Comparison of ENCODE assay signal across 13 cellular contexts in genomic region chr12:114355389-114356088, GRCh38. TPM values are rescaled to one million over a fixed set of nuclear protein-coding genes. Genes with fewer than 3 reads are reported as not detected.
DNase-seq lines count a peak whose midpoint lies in the region; ATAC-seq, FAIRE-seq and TF ChIP-seq lines count a peak whose summit lies in the region.
"Had no signal": no experiment of that assay in that cellular context is flagged by ENCODE, and none has a peak within 500 bp of the region (broad histone marks: within the 10 kb centered on the region; RNA-seq: fewer than 3 reads in every experiment).

No MANE protein-coding gene starts in this region.

- no peaks in the 10 kb centered on the region for H3K36me3 Mint-ChIP-seq in neural crest cell (ENCODE audit: low read depth)

- no peak for TF ChIP-seq EP300 in H1 (IDR thresholded peaks at IDR 0.05; ENCODE audit: borderline replicate concordance in 1 of 2, low read depth in 2 of 2, low read length in 2 of 2)

- H3K9ac ChIP-seq in IMR-90 (ENCODE audit: low read depth, low read length) (no peak overlapping the region), H1 (replicated peaks in 1 of 4; ENCODE audit: extremely low read depth in 1 of 4, low read depth in 3 of 4, low read length in 3 of 4) (no peak overlapping the region)

- no peak overlapping the region for H3K4me3 Mint-ChIP-seq in neural crest cell

- no peak overlapping the region for H3K27ac Mint-ChIP-seq in neural crest cell (ENCODE audit: unreplicated experiment)

- WGBS in IMR-90 (ENCODE audit: extremely low coverage in 2 of 2, insufficient read length in 1 of 2), 2 experiments, result 100% methylated on average over 1 of the region's 16 CpGs; no CpG with 5 or more reads in 1 of the 2 experiments
- WGBS in H1 (ENCODE audit: extremely low coverage in 1 of 2, insufficient coverage in 1 of 2, insufficient read length in 1 of 2, insufficient replicate concordance in 2 of 2, low coverage in 1 of 2, low lambda C conversion rate in 2 of 2, missing lambda C conversion rate in 1 of 2), 2 experiments, result 81% methylated on average over 16 of the region's 16 CpGs; no CpG with 5 or more reads in 1 of the 2 experiments

- H2BK5ac ChIP-seq in IMR-90 (ENCODE audit: low read depth, low read length, poor library complexity, severe bottlenecking) (no peak overlapping the region), H1 (ENCODE audit: low read depth, low read length) (no peak overlapping the region; the same call in 1 of the 2 replicates)

- H2AK9ac ChIP-seq in IMR-90 (replicated peaks; ENCODE audit: low read depth, low read length, poor library complexity), result no peak overlapping the region

- H4K91ac ChIP-seq in IMR-90 (ENCODE audit: insufficient read depth, low read depth, low read length), result no peak overlapping the region
- peak overlapping the region; percentile 62 for H4K91ac ChIP-seq in H1 (replicated peaks; ENCODE audit: insufficient read length, low read length)

- no peak overlapping the region for H4K5ac ChIP-seq in IMR-90 (ENCODE audit: low read depth, low read length)
- no peak overlapping the region for H4K5ac ChIP-seq in H1 (ENCODE audit: insufficient read length, low read depth, low read length)

- H3K4me1 ChIP-seq in IMR-90 (ENCODE audit: control insufficient read depth, insufficient read depth, low read length), result no peaks in the 10 kb centered on the region
- H3K4me1 ChIP-seq in H1 (replicated peaks in 1 of 4; ENCODE audit: control insufficient read depth in 3 of 4, insufficient read depth in 4 of 4, low read length in 3 of 4), result peaks cover 0 to 2% (median 0%) of the 10 kb centered on the region in 4 experiments; a peak in 2 of 7 replicates

- peaks cover 77% of the 10 kb centered on the region for H3K27me3 Mint-ChIP-seq in neural crest cell (ENCODE audit: low read depth)

- H2AFZ ChIP-seq in IMR-90 (replicated peaks; ENCODE audit: low read length, poor library complexity) (no peak overlapping the region), H1 (ENCODE audit: low read length) (no peak overlapping the region)

- no peaks in the 10 kb centered on the region for H3K79me2 ChIP-seq in H1 (ENCODE audit: control insufficient read depth in 1 of 2, insufficient read depth in 2 of 2, low read length in 2 of 2)

- CTCF ChIA-PET in IMR-90 (lab: Yijun Ruan, JAX) (interaction anchor here (0.5 to 0.8 kb wide), 2 partner anchors 149 to 367 kb away, joined by 3 read pairs; no protein-coding TSS in a partner anchor), H1 (lab: Charles Lee; ENCODE audit: partially characterized antibody) (interaction anchor here (0.7 to 4.8 kb wide), 42 partner anchors 9 to 377 kb away, joined by 3 to 35 read pairs (median 4); partner anchors contain the start of gene TBX5)

- dilution Hi-C loops in IMR-90 (cut with HindIII; ENCODE audit: low sequenced_read_pairs, unreplicated experiment), result no loop called here

- POLR2A ChIA-PET in IMR-90 (lab: Charles Lee; ENCODE audit: unreplicated experiment), result no interaction called here
- POLR2A ChIA-PET in H1 (lab: Charles Lee; ENCODE audit: partially characterized antibody), result no interaction called here

- H3K27ac ChIP-seq in IMR-90 (ENCODE audit: insufficient read depth, low read length), result no peak overlapping the region
- H3K27ac ChIP-seq in H1 (ENCODE audit: low read depth, low read length), result no peak overlapping the region

- H3K79me1 ChIP-seq in IMR-90 (ENCODE audit: low read depth in 1 of 2, low read length in 2 of 2), result peaks cover 29 to 54% of the 10 kb centered on the region in 2 experiments
- no peaks in the 10 kb centered on the region for H3K79me1 ChIP-seq in H1 (ENCODE audit: low read depth, low read length)

- peak; percentile 31 for ATAC-seq in IMR-90 (ENCODE audit: low read depth)

- H3K4ac ChIP-seq in IMR-90 (ENCODE audit: low read depth, low read length) (no peak overlapping the region), H1 (replicated peaks; ENCODE audit: insufficient read length, low read depth, low read length) (no peak overlapping the region)

- peak overlapping the region; percentile 82; the same call in 1 of the 2 replicates for H2BK12ac ChIP-seq in H1 (ENCODE audit: low read depth, low read length)

- H3K56ac ChIP-seq in IMR-90 (ENCODE audit: extremely low read depth, insufficient read depth, low read length), result no peak overlapping the region
- no peak overlapping the region for H3K56ac ChIP-seq in H1 (replicated peaks; ENCODE audit: insufficient read length, low read depth, low read length)

- H3K4me3 ChIP-seq in IMR-90 (ENCODE audit: insufficient read depth, low read depth, low read length) (no peak overlapping the region), H1 (ENCODE audit: extremely low read depth in 1 of 4, insufficient read depth in 2 of 4, low read depth in 3 of 4, low read length in 4 of 4) (no peak overlapping the region), MG63 (no peak overlapping the region)

- BruUV-seq in IMR-90 (replicated peaks; lab: Mats Ljungman, UMichigan), result TSS peak; percentile 44

- no peak overlapping the region for H2BK120ac ChIP-seq in IMR-90 (ENCODE audit: low read depth, low read length)
- H2BK120ac ChIP-seq in H1 (replicated peaks; ENCODE audit: low read depth, low read length), result peak overlapping the region; percentile 55

- DNase-seq in GM10266 (ENCODE audit: extremely low spot score), result no peak
- DNase-seq in IMR-90, result no peak
- peak in 1 of 2 experiments; percentile 87 for DNase-seq in H1 (ENCODE audit: low read depth in 1 of 2, low spot score in 2 of 2)
- no peak for DNase-seq in neural crest cell (ENCODE audit: low read depth, low spot score)
- no peak for DNase-seq in amniotic stem cell (lab: John Stamatoyannopoulos, UW)
- no peak for DNase-seq in NCI-H1694 treated with DMSO at 0.1 percent for 48 hours (lab: John Stamatoyannopoulos, UW)
- DNase-seq in MG63, result no peak
- DNase-seq: activated effector memory CD4-positive, alpha-beta T cell treated with anti-CD3 and anti-CD28 coated beads, Interleukin-2, amount 50 U/mL, for 16 hours; DMS79; HCEC 1CT; NCI-H1105 had no signal

- no peak overlapping the region for H2BK20ac ChIP-seq in IMR-90 (ENCODE audit: low read depth, low read length)
- peak overlapping the region; percentile 82; the same call in 1 of the 2 replicates for H2BK20ac ChIP-seq in H1 (ENCODE audit: low read length)

- H3K9me3 Mint-ChIP-seq in neural crest cell, result peaks cover 4% of the 10 kb centered on the region

- H3K18ac ChIP-seq in IMR-90 (ENCODE audit: low read depth, low read length) (no peak overlapping the region), H1 (ENCODE audit: extremely low read depth, low read length) (peak overlapping the region; percentile 39; the same call in 1 of the 2 replicates)

- H3K14ac ChIP-seq in IMR-90 (replicated peaks; ENCODE audit: low read depth, low read length), result no peak overlapping the region
- H3K14ac ChIP-seq in H1 (ENCODE audit: insufficient read length), result no peak overlapping the region

- intact Hi-C loops in IMR-90 (cut with micrococcal nuclease), result no loop called here

- H3K4me2 ChIP-seq in IMR-90 (ENCODE audit: low read depth, low read length) (no peak overlapping the region), H1 (ENCODE audit: insufficient read depth in 1 of 2, low read depth in 2 of 2, low read length in 2 of 2) (no peak overlapping the region)

- TF ChIP-seq CTCF in GM10266 (IDR thresholded peaks at IDR 0.05; ENCODE audit: control insufficient read depth, insufficient read depth, low read depth, missing control alignments) (peak; percentile 9), IMR-90 (conservative IDR thresholded peaks at IDR 0.05; ENCODE audit: low read depth, low read length) (0 out of 2 replicates have a peak, but pooled peaks have one; percentile 19), H1 (IDR thresholded peaks at IDR 0.05; ENCODE audit: control extremely low read depth in 1 of 3, insufficient read depth in 1 of 3, low read depth in 1 of 3, low read length in 3 of 3) (peak; percentile 82 to 97 (median 94)), neural crest cell (conservative IDR thresholded peaks at IDR 0.05) (peak; percentile 23)

- FAIRE-seq in H1 (lab: Jason Lieb, UNC), result peak; percentile 79

- TF ChIP-seq POLR2A in IMR-90 (IDR thresholded peaks at IDR 0.05; ENCODE audit: low read depth, low read length), result no peak
- TF ChIP-seq POLR2A in H1 (IDR thresholded peaks at IDR 0.05; ENCODE audit: control extremely low read depth in 1 of 2, low read depth in 2 of 2, low read length in 2 of 2), result no peak

- H2BK15ac ChIP-seq in IMR-90 (ENCODE audit: low read depth, low read length) (no peak overlapping the region), H1 (ENCODE audit: low read length) (no peak overlapping the region)

- H3K23ac ChIP-seq in IMR-90 (ENCODE audit: low read depth, low read length) (no peak overlapping the region), H1 (ENCODE audit: insufficient read length) (no peak overlapping the region)

- H3K4me1 Mint-ChIP-seq in neural crest cell, result no peaks in the 10 kb centered on the region

- no peaks in the 10 kb centered on the region for H3K9me3 ChIP-seq in IMR-90 (ENCODE audit: control insufficient read depth, insufficient read depth, low read length)
- no peaks in the 10 kb centered on the region for H3K9me3 ChIP-seq in H1 (ENCODE audit: insufficient read depth in 2 of 2, low read depth in 1 of 2, low read length in 1 of 2)
- H3K9me3 ChIP-seq in MG63, result no peaks in the 10 kb centered on the region

- H3K36me3 ChIP-seq in IMR-90 (ENCODE audit: control insufficient read depth, insufficient read depth, low read length) (peaks cover 52% of the 10 kb centered on the region), H1 (ENCODE audit: control insufficient read depth in 2 of 4, insufficient read depth in 4 of 4, low read length in 3 of 4) (no peaks in the 10 kb centered on the region), MG63 (no peaks in the 10 kb centered on the region)

- in situ Hi-C loops in IMR-90 (cut with MboI; ENCODE audit: low sequenced_read_pairs), result no loop called here

- H2AK5ac ChIP-seq in IMR-90 (ENCODE audit: low read depth, low read length) (no peak overlapping the region), H1 (ENCODE audit: low read depth, low read length) (no peak overlapping the region)

- no peaks in the 10 kb centered on the region for H3K27me3 ChIP-seq in IMR-90 (ENCODE audit: control insufficient read depth, insufficient read depth, low read length)
- no peaks in the 10 kb centered on the region; a peak in 1 of 7 replicates for H3K27me3 ChIP-seq in H1 (replicated peaks in 1 of 4; ENCODE audit: control insufficient read depth in 3 of 4, extremely low read depth in 1 of 4, insufficient read depth in 3 of 4, low read length in 3 of 4)
- H3K27me3 ChIP-seq in MG63, result no peaks in the 10 kb centered on the region

- H4K8ac ChIP-seq in IMR-90 (ENCODE audit: low read depth in 2 of 2, low read length in 2 of 2), result no peak overlapping the region
- H4K8ac ChIP-seq in H1 (ENCODE audit: extremely low read depth, insufficient read depth, low read length), result no peak overlapping the region; the same call in 1 of the 2 replicates

- TF ChIP-seq RAD21 in IMR-90 (IDR thresholded peaks at IDR 0.05; ENCODE audit: low read length) (peak; percentile 24; the same call in 1 of the 2 replicates), H1 (IDR thresholded peaks at IDR 0.05 in 1 of 2, conservative IDR thresholded peaks at IDR 0.05 in 1 of 2; ENCODE audit: low read depth in 2 of 2, low read length in 2 of 2) (peak; percentile 82 to 87)

- H3K9me1 ChIP-seq in IMR-90 (ENCODE audit: insufficient read depth, low read length), result peaks cover 9% of the 10 kb centered on the region; the same call in 1 of the 2 replicates

- peaks cover 5% of the 10 kb centered on the region; the same call in 1 of the 2 replicates for H3K23me2 ChIP-seq in H1 (ENCODE audit: low read depth, low read length)

- peaks cover 12% of the 10 kb centered on the region; the same call in 1 of the 2 replicates for H4K20me1 ChIP-seq in IMR-90 (ENCODE audit: insufficient read depth, low read length)
- H4K20me1 ChIP-seq in H1 (replicated peaks in 1 of 2; ENCODE audit: control insufficient read depth in 1 of 2, insufficient read depth in 2 of 2, low read length in 2 of 2), result no peaks in the 10 kb centered on the region

RNA-seq across cellular contexts. Expression of gene TBX5, which starts 50.4 kb away (rescaled TPM):
- total RNA-seq in IMR-90 (2012; rRNA removed) (10.8 and 13.3 TPM in 2 replicates), neural crest cell (not detected in 2 replicates)
- polyA plus RNA-seq in IMR-90 (2012; rRNA removed) (14.7 and 16.6 TPM in 2 replicates), H1 (2011; rRNA removed) (0.05 TPM in 1 of 2 replicates, not detected in the other)
- polyA plus RNA-seq in IMR-90 (2012; cell fraction: cytosol; rRNA removed), result 8.9 and 16.8 TPM in 2 replicates
- 36.1 and 51.2 TPM in 2 replicates for polyA plus RNA-seq in IMR-90 (2012; cell fraction: nucleus; rRNA removed; ENCODE audit: low replicate concordance)
- total RNA-seq in H1 (2021; fragmentation: NEBNext Ultra II Directional; extraction: Animal tissue kit (Norgen Biotek cat#: 25700)), result 0.08 TPM in 1 of 2 replicates, not detected in the other
- not detected for polyA plus RNA-seq in H1 (2011; cell fraction: cytosol; rRNA removed)
- not detected for polyA plus RNA-seq in H1 (2011; cell fraction: nucleus; rRNA removed)
- polyA plus RNA-seq in H1 (2012, experiment 1 of 2), result 0.13 TPM in 1 of 4 replicates, not detected in the others
- polyA plus RNA-seq in H1 (2012, experiment 2 of 2), result not detected
- polyA plus RNA-seq in H1 (2013, experiment 1 of 2), result 0.08 TPM
- polyA plus RNA-seq in H1 (2013, experiment 2 of 2), result 0.09 TPM
- not detected in 2 replicates for polyA minus RNA-seq in H1 (2011; rRNA and poly(A)+ RNA removed)
- not detected for polyA minus RNA-seq in H1 (2011; cell fraction: cytosol; rRNA and poly(A)+ RNA removed)
- not detected for polyA minus RNA-seq in H1 (2011; cell fraction: nucleus; rRNA and poly(A)+ RNA removed)
- total RNA-seq in MG63 (2014; rRNA removed; shearing (Covaris generic); ENCODE audit: low replicate concordance), result not detected in 2 replicates
- total RNA-seq: lung microvascular endothelial cell, temporal lobe had no signal

Comparison
In these comparisons a context has a peak if more than half of its experiments do, and no peak if none do; other contexts are left out.
1. CTCF ChIP-seq: peak in every context shown above with its lines; median percentile 94 in H1; 23 in neural crest cell; 19 in IMR-90; 9 in GM10266.
2. RNA of gene TBX5, which starts 50.4 kb away (total RNA-seq): 10.8 to 13.3 TPM in IMR-90; 0.08 TPM in H1, not detected in neural crest cell and not detected in MG63; every median in the first group is over 10 times any median in the second.